Comparison of ENCODE assay signal across 8 cellular contexts in genomic region chr4:106607566-106607965, GRCh38.
"Had no signal": no experiment of that assay in that cellular context is flagged by ENCODE, and none has a peak within 500 bp of the region (broad histone marks: within the 10 kb centered on the region; RNA-seq: fewer than 3 reads in every experiment).

No MANE protein-coding gene starts in this region.

- ATAC-seq: GM23338, HepG2 had no signal

- H3K27ac ChIP-seq: HL-60, KMS-11 had no signal

- H3K27ac Mint-ChIP-seq: GM23338, H9, IgD-negative memory B cell had no signal

- H3K27me3 Mint-ChIP-seq: IgD-negative memory B cell had no signal

- DNase-seq: H9, HCEC 1CT, KBM-7 had no signal

- H3K4me1 Mint-ChIP-seq: GM23338, H9, IgD-negative memory B cell had no signal

- H2AFZ ChIP-seq: GM23338 had no signal

- H3K4me2 ChIP-seq: GM23338, KMS-11 had no signal

- H3K9ac ChIP-seq: KMS-11 had no signal

- H3K4me3 ChIP-seq: GM23338 had no signal

- H3K4me3 Mint-ChIP-seq: GM23338, H9, IgD-negative memory B cell had no signal
